Comparison of ENCODE assay signal across 24 cellular contexts in genomic region chr20:47762699-47763098, GRCh38. TPM values are rescaled to one million over a fixed set of nuclear protein-coding genes. Genes with fewer than 3 reads are reported as not detected.
DNase-seq lines count a peak whose midpoint lies in the region; ATAC-seq and TF ChIP-seq lines count a peak whose summit lies in the region.
"Had no signal": no experiment of that assay in that cellular context is flagged by ENCODE, and none has a peak within 500 bp of the region (broad histone marks: within the 10 kb centered on the region; RNA-seq: fewer than 3 reads in every experiment).

No MANE protein-coding gene starts in this region.

- no peak for TF ChIP-seq POLR2A in NB4 (IDR thresholded peaks at IDR 0.05; ENCODE audit: extremely low read depth, insufficient read length)
- TF ChIP-seq POLR2A in body of pancreas (IDR thresholded peaks at IDR 0.05): no peak

- peak overlapping the region in 1 of 4 donors; percentile 33 for H3K27ac ChIP-seq in body of pancreas
- H3K27ac ChIP-seq: A549; BLaER1 treated with 17β-estradiol and CSF1 and Interleukin-3, amounts not matched to agents 10 nM and 100 nM had no signal

- H3K27me3 Mint-ChIP-seq in activated T-helper 17 cell treated with anti-CD3 and anti-CD28 coated beads, Interleukin-2, amount 50 U/mL, for 72 hours: peaks cover 37% of the 10 kb centered on the region

- ATAC-seq in body of pancreas (peak; percentile 55), HG02938 (IDR thresholded peaks at IDR 0.05; ENCODE audit: unreplicated experiment) (no peak)
- ATAC-seq in activated T-helper 17 cell treated with anti-CD3 and anti-CD28 coated beads, Interleukin-2, amount 50 U/mL, for 72 hours (replicated peaks): no peak
- ATAC-seq: A549; activated CD4-positive, alpha-beta T cell treated with anti-CD3 and anti-CD28 coated beads for 36 hours; activated T-cell treated with anti-CD3 and anti-CD28 coated beads, Interleukin-2, amount 50 U/mL, for 4 hours; HCT116; Panc1; stimulated activated effector memory CD8-positive, alpha-beta T cell treated with anti-CD3 and anti-CD28 coated beads, Interleukin-12 subunit alpha, Interleukin-12 subunit beta, amount 100 ng/mL, for 72 hours; T-helper 17 cell had no signal

- no peak overlapping the region for H3K4me3 Mint-ChIP-seq in activated T-helper 17 cell treated with anti-CD3 and anti-CD28 coated beads, Interleukin-2, amount 50 U/mL, for 72 hours
- H3K4me3 Mint-ChIP-seq: activated CD4-positive, alpha-beta T cell treated with anti-CD3 and anti-CD28 coated beads for 36 hours; activated T-cell treated with anti-CD3 and anti-CD28 coated beads, Interleukin-2, amount 50 U/mL, for 4 hours; endodermal cell; stimulated activated effector memory CD8-positive, alpha-beta T cell treated with anti-CD3 and anti-CD28 coated beads, Interleukin-12 subunit alpha, Interleukin-12 subunit beta, amount 100 ng/mL, for 72 hours; T-helper 17 cell had no signal

- peak; percentile 48 for DNase-seq in AG10803 (ENCODE audit: low read depth)
- DNase-seq in NB4 (ENCODE audit: low read depth): peak; percentile 52
- DNase-seq in body of pancreas: peak in 1 of 4 donors; percentile 18
- DNase-seq in medulla oblongata (ENCODE audit: extremely low spot score): peak; percentile 20
- DNase-seq in HPDE6-E6E7 (ENCODE audit: extremely low spot score): no peak
- DNase-seq in COR-L47 (lab: John Stamatoyannopoulos, UW): no peak
- DNase-seq: activated CD4-positive, alpha-beta T cell treated with anti-CD3 and anti-CD28 coated beads for 36 hours; activated naive CD4-positive, alpha-beta T cell treated with Interleukin-2 at 50 U/mL for 16 hours; activated T-cell treated with anti-CD3 and anti-CD28 coated beads, Interleukin-2, amount 50 U/mL, for 4 hours; cortex of kidney; endodermal cell; NCI-H1105 treated with DMSO at 0.1 percent for 48 hours; NCI-H2081; stimulated activated CD4-positive, alpha-beta T cell treated with anti-CD3 and anti-CD28 coated beads, Interleukin-2, amount 100 ng/mL, for 48 hours; T-helper 17 cell had no signal

- H3K27me3 ChIP-seq in body of pancreas: peaks cover 0 to 9% of the 10 kb centered on the region in 2 donors
- H3K27me3 ChIP-seq: BLaER1 treated with 17β-estradiol and CSF1 and Interleukin-3, amounts not matched to agents 10 nM and 100 nM; esophagus muscularis mucosa had no signal

- no peak overlapping the region for H3K27ac Mint-ChIP-seq in activated T-helper 17 cell treated with anti-CD3 and anti-CD28 coated beads, Interleukin-2, amount 50 U/mL, for 72 hours
- H3K27ac Mint-ChIP-seq: activated CD4-positive, alpha-beta T cell treated with anti-CD3 and anti-CD28 coated beads for 36 hours; stimulated activated effector memory CD8-positive, alpha-beta T cell treated with anti-CD3 and anti-CD28 coated beads, Interleukin-12 subunit alpha, Interleukin-12 subunit beta, amount 100 ng/mL, for 72 hours; T-helper 17 cell had no signal

- H3K36me3 Mint-ChIP-seq in activated T-helper 17 cell treated with anti-CD3 and anti-CD28 coated beads, Interleukin-2, amount 50 U/mL, for 72 hours (ENCODE audit: low read depth): no peaks in the 10 kb centered on the region
- H3K36me3 Mint-ChIP-seq: stimulated activated effector memory CD8-positive, alpha-beta T cell treated with anti-CD3 and anti-CD28 coated beads, Interleukin-12 subunit alpha, Interleukin-12 subunit beta, amount 100 ng/mL, for 72 hours had no signal

- H3K4me1 ChIP-seq in body of pancreas: peaks cover 11% of the 10 kb centered on the region
- H3K4me1 ChIP-seq: A549 had no signal

- no peaks in the 10 kb centered on the region for H3K9me3 ChIP-seq in body of pancreas
- H3K9me3 ChIP-seq: A549, esophagus muscularis mucosa had no signal

- intact Hi-C loops in body of pancreas (cut with DNase I): no loop called here

- no peaks in the 10 kb centered on the region for H3K36me3 ChIP-seq in body of pancreas (replicated peaks in 1 of 2; ENCODE audit: insufficient read depth in 1 of 2, low read depth in 2 of 2)

- WGBS in body of pancreas, 2 donors: 33 to 37% methylated on average over 9 of the region's 9 CpGs

- no peak for TF ChIP-seq CTCF in AG10803 (conservative IDR thresholded peaks at IDR 0.05; ENCODE audit: low read length)
- TF ChIP-seq CTCF in NB4 (IDR thresholded peaks at IDR 0.05; ENCODE audit: low read depth, low read length): no peak
- no peak for TF ChIP-seq CTCF in body of pancreas (IDR thresholded peaks at IDR 0.05)

- H3K4me3 ChIP-seq in AG10803 (ENCODE audit: low read length) (no peak overlapping the region), NB4 (ENCODE audit: low read depth, low read length) (no peak overlapping the region), body of pancreas (no peak overlapping the region)
- H3K4me3 ChIP-seq: A549; BLaER1 treated with 17β-estradiol and CSF1 and Interleukin-3, amounts not matched to agents 10 nM and 100 nM; esophagus muscularis mucosa; smooth muscle cell had no signal

- H3K9me3 Mint-ChIP-seq in activated T-helper 17 cell treated with anti-CD3 and anti-CD28 coated beads, Interleukin-2, amount 50 U/mL, for 72 hours: no peaks in the 10 kb centered on the region
- H3K9me3 Mint-ChIP-seq: activated T-cell treated with anti-CD3 and anti-CD28 coated beads, Interleukin-2, amount 50 U/mL, for 4 hours; stimulated activated effector memory CD8-positive, alpha-beta T cell treated with anti-CD3 and anti-CD28 coated beads, Interleukin-12 subunit alpha, Interleukin-12 subunit beta, amount 100 ng/mL, for 72 hours had no signal

- H3K4me1 Mint-ChIP-seq in activated T-helper 17 cell treated with anti-CD3 and anti-CD28 coated beads, Interleukin-2, amount 50 U/mL, for 72 hours: no peaks in the 10 kb centered on the region
- H3K4me1 Mint-ChIP-seq: activated CD4-positive, alpha-beta T cell treated with anti-CD3 and anti-CD28 coated beads for 36 hours; stimulated activated effector memory CD8-positive, alpha-beta T cell treated with anti-CD3 and anti-CD28 coated beads, Interleukin-12 subunit alpha, Interleukin-12 subunit beta, amount 100 ng/mL, for 72 hours had no signal

RNA-seq across cellular contexts. Expression of gene SULF2, which starts 22.6 kb away (rescaled TPM):
- 10 to 100 TPM in 1 of 2 donors, 1 to 10 TPM in 1; 9.1 to 34.3 TPM for total RNA-seq in body of pancreas
- 1 to 10 TPM; 1.6 to 2.2 TPM for total RNA-seq in activated T-helper 17 cell treated with anti-CD3 and anti-CD28 coated beads, Interleukin-2, amount 50 U/mL, for 72 hours

Comparison
In these comparisons a context has a peak if more than half of its experiments do, and no peak if none do; other contexts are left out.
1. DNase-seq: peak in AG10803 (single experiment), NB4 (single experiment) and medulla oblongata (single experiment); none in HPDE6-E6E7 (single experiment) and COR-L47 (single experiment).